In the genomic region with DNA sequence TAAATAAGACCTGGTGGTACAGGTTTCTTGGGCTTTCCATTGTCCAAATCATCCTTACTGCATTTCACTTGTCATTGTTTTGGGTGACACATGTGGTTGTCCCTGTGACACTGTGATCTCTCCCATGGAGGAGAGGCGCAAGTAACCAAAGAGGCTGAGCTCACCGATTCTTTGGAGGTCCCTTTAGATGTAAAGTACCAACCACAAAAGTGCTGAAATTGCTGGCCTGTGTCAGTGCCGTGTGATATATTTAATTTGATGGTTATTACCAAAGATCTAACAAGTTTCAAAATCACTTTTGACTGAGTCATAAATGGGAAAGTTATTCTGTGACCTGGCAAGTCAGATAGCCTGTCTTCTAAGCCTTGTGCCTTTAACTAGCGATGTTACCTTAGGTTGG, we compare ENCODE assay signal across 22 cellular contexts.
A peak's percentile ranks its signal among the peaks of the same experiment; 100 is the strongest.
DNase-seq lines count a peak whose midpoint lies in the region; ATAC-seq lines count a peak whose summit lies in the region.
"Had no signal": no experiment of that assay in that cellular context is flagged by ENCODE, and none has a peak within 500 bp of the region (broad histone marks: within the 10 kb centered on the region; RNA-seq: fewer than 3 reads in every experiment).

No MANE protein-coding gene starts in this region.

- no peak for DNase-seq in activated CD4-positive, CD25-positive, alpha-beta regulatory T cell treated with anti-CD3 and anti-CD28 coated beads, Interleukin-2, amount 50 U/mL, for 72 hours
- peak; percentile 30 for DNase-seq in stimulated activated CD4-positive, alpha-beta T cell treated with anti-CD3 and anti-CD28 coated beads, Interleukin-15, amount 100 ng/mL, for 24 hours
- DNase-seq in stimulated activated CD4-positive, alpha-beta T cell treated with anti-CD3 and anti-CD28 coated beads, Interleukin-4, amount 100 ng/mL, for 1 hour = no peak
- DNase-seq in stimulated activated CD8-positive, alpha-beta memory T cell treated with anti-CD3 and anti-CD28 coated beads, Interleukin-4, amount 100 ng/mL, for 48 hours = peak; percentile 29
- no peak for DNase-seq in NCI-H1105 (lab: John Stamatoyannopoulos, UW)
- DNase-seq: activated CD4-positive, alpha-beta T cell treated with anti-CD3 and anti-CD28 coated beads for 1 hour; activated naive CD4-positive, alpha-beta T cell treated with anti-CD3 and anti-CD28 coated beads, Interleukin-2, amount 10 ng/mL, durations not matched to agents 7 days and 5 days; aorta; CD8-positive, alpha-beta T cell; gastrocnemius medialis; GM23248; HFFc6; immature natural killer cell; left lung; mesendoderm; NCI-H1048; NCI-H187; NCI-H526 treated with DMSO at 0.1 percent for 48 hours had no signal

- peak; percentile 72 to 86 for ATAC-seq in activated CD4-positive, CD25-positive, alpha-beta regulatory T cell treated with anti-CD3 and anti-CD28 coated beads, Interleukin-2, amount 50 U/mL, for 24 hours
- ATAC-seq in HG02623 (IDR thresholded peaks at IDR 0.05; ENCODE audit: unreplicated experiment) = peak; percentile 44
- ATAC-seq in HG02678 (IDR thresholded peaks at IDR 0.05; ENCODE audit: unreplicated experiment) = no peak
- ATAC-seq: CD8-positive, alpha-beta T cell; gastrocnemius medialis; left lung; sciatic nerve had no signal

Comparison
In these comparisons a context has a peak if more than half of its experiments do, and no peak if none do; other contexts are left out.
1. DNase-seq: peak in stimulated activated CD4-positive, alpha-beta T cell treated with anti-CD3 and anti-CD28 coated beads, Interleukin-15, amount 100 ng/mL, for 24 hours (single experiment) and stimulated activated CD8-positive, alpha-beta memory T cell treated with anti-CD3 and anti-CD28 coated beads, Interleukin-4, amount 100 ng/mL, for 48 hours (single experiment); none in activated CD4-positive, CD25-positive, alpha-beta regulatory T cell treated with anti-CD3 and anti-CD28 coated beads, Interleukin-2, amount 50 U/mL, for 72 hours (single experiment), stimulated activated CD4-positive, alpha-beta T cell treated with anti-CD3 and anti-CD28 coated beads, Interleukin-4, amount 100 ng/mL, for 1 hour (single experiment) and NCI-H1105 (single experiment).